Comparison of ENCODE assay signal across 1 cellular context in the genomic region with DNA sequence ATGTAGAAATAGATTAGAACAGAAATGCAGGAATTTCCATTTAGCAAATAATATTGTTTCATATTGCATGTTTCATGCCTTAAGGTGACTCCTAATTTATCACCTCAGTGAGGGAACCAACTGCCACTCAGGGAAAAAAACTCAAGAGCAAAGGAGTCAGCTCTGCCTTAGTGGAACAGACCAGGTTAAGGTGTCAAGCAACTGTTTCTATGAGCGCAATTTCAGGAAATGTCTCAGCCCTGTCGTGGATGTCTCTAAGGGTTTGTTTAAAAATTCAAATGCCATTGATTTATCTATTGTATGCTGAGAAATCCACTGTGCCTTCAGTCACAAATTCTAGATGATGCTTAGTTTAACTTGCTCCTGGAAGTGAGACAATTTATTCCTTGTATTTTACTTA.
A peak's percentile ranks its signal among the peaks of the same experiment; 100 is the strongest.
TF ChIP-seq lines count a peak whose summit lies in the region.

No MANE protein-coding gene starts in this region.

TF ChIP-seq in neural cell, 6 proteins besides CTCF, POLR2A, EP300 and RAD21 (continued from another document):
- TF ChIP-seq, protein P1, sequence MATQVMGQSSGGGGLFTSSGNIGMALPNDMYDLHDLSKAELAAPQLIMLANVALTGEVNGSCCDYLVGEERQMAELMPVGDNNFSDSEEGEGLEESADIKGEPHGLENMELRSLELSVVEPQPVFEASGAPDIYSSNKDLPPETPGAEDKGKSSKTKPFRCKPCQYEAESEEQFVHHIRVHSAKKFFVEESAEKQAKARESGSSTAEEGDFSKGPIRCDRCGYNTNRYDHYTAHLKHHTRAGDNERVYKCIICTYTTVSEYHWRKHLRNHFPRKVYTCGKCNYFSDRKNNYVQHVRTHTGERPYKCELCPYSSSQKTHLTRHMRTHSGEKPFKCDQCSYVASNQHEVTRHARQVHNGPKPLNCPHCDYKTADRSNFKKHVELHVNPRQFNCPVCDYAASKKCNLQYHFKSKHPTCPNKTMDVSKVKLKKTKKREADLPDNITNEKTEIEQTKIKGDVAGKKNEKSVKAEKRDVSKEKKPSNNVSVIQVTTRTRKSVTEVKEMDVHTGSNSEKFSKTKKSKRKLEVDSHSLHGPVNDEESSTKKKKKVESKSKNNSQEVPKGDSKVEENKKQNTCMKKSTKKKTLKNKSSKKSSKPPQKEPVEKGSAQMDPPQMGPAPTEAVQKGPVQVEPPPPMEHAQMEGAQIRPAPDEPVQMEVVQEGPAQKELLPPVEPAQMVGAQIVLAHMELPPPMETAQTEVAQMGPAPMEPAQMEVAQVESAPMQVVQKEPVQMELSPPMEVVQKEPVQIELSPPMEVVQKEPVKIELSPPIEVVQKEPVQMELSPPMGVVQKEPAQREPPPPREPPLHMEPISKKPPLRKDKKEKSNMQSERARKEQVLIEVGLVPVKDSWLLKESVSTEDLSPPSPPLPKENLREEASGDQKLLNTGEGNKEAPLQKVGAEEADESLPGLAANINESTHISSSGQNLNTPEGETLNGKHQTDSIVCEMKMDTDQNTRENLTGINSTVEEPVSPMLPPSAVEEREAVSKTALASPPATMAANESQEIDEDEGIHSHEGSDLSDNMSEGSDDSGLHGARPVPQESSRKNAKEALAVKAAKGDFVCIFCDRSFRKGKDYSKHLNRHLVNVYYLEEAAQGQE (IDR thresholded peaks at IDR 0.05; ENCODE audit: borderline replicate concordance) = no peak
- TF ChIP-seq POLR2AphosphoS5 (IDR thresholded peaks at IDR 0.05) = peak; percentile 57
